8 cellular contexts compared by ENCODE assay signal in the genomic region with DNA sequence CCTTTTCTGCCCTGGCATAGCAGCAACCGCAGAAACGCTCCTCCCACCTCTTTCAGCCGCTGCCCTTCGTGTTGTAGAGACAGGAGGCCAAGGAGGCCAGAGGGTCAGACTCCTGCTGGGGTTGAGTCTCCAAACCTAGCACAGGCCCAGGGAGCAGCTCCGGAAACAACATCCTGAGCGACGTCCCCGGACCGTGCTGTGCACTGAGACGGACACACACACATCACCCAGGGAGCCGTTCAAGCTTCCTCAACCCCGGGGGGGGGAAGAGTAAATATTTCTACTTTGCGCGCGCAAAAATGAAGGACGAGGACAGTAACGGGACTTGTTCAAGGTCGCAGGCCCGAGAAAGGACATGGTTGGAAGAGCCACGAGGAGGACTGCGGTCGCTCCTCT. TPM values are rescaled to one million over a fixed set of nuclear protein-coding genes. Genes with fewer than 3 reads are reported as not detected.
A peak's percentile ranks its signal among the peaks of the same experiment; 100 is the strongest.
DNase-seq lines count a peak whose midpoint lies in the region; ATAC-seq, FAIRE-seq and TF ChIP-seq lines count a peak whose summit lies in the region.

No MANE protein-coding gene starts in this region.

- peak overlapping the region; percentile 91 for H3K9ac ChIP-seq in IMR-90 (ENCODE audit: low read depth, low read length)

- H2AK5ac ChIP-seq in IMR-90 (ENCODE audit: low read depth, low read length) = peak overlapping the region; percentile 29; the same call in 1 of the 2 replicates

- H2AK9ac ChIP-seq in IMR-90 (replicated peaks; ENCODE audit: low read depth, low read length, poor library complexity) = peak overlapping the region; percentile 90

- peak overlapping the region; percentile 6; the same call in 1 of the 2 replicates for H4K5ac ChIP-seq in IMR-90 (ENCODE audit: low read depth, low read length)

- H2BK20ac ChIP-seq in IMR-90 (ENCODE audit: low read depth, low read length) = no peak overlapping the region

- peak overlapping the region; percentile 98 for H3K4me3 ChIP-seq in AG04450 (ENCODE audit: low read depth, low read length)
- peak overlapping the region; percentile 95 for H3K4me3 ChIP-seq in IMR-90 (ENCODE audit: insufficient read depth, low read depth, low read length)
- peak overlapping the region; percentile 80 to 100 (median 96) for H3K4me3 ChIP-seq in heart right ventricle
- H3K4me3 ChIP-seq in psoas muscle = peak overlapping the region; percentile 96

- H3K14ac ChIP-seq in IMR-90 (replicated peaks; ENCODE audit: low read depth, low read length) = peak overlapping the region; percentile 9; the same call in 1 of the 2 replicates

- no peak overlapping the region for H3K18ac ChIP-seq in IMR-90 (ENCODE audit: low read depth, low read length)

- H3K4me1 ChIP-seq in IMR-90 (ENCODE audit: control insufficient read depth, insufficient read depth, low read length) (peaks cover 2% of the 10 kb centered on the region), heart right ventricle (peaks cover 3 to 31% (median 21%) of the 10 kb centered on the region in 9 donors), psoas muscle (peaks cover 11% of the 10 kb centered on the region)

- no TSS peak for BruUV-seq in IMR-90 (replicated peaks; lab: Mats Ljungman, UMichigan)

- H3K79me1 ChIP-seq in IMR-90 (ENCODE audit: low read depth in 1 of 2, low read length in 2 of 2) = peaks cover 9 to 32% of the 10 kb centered on the region in 2 experiments; a peak in 3 of 4 replicates

- no peak overlapping the region for H2BK120ac ChIP-seq in IMR-90 (ENCODE audit: low read depth, low read length)

- peak overlapping the region; percentile 70 for H3K23ac ChIP-seq in IMR-90 (ENCODE audit: low read depth, low read length)

- TF ChIP-seq POLR2A in GM12892 (IDR thresholded peaks at IDR 0.05; ENCODE audit: low read depth, low read length) (no peak), IMR-90 (IDR thresholded peaks at IDR 0.05; ENCODE audit: low read depth, low read length) (no peak)

- peak overlapping the region; percentile 89 for H3K4me2 ChIP-seq in IMR-90 (ENCODE audit: low read depth, low read length)

- no peak overlapping the region for H3K56ac ChIP-seq in IMR-90 (ENCODE audit: extremely low read depth, insufficient read depth, low read length)

- no peak overlapping the region for H3K27ac ChIP-seq in AG04450 (ENCODE audit: low read depth, low read length)
- H3K27ac ChIP-seq in IMR-90 (ENCODE audit: insufficient read depth, low read length) = peak overlapping the region; percentile 75
- H3K27ac ChIP-seq in heart right ventricle = peak overlapping the region in 9 of 10 donors; percentile 72 to 93 (median 84)
- H3K27ac ChIP-seq in psoas muscle = peak overlapping the region; percentile 68

- H2BK5ac ChIP-seq in IMR-90 (ENCODE audit: low read depth, low read length, poor library complexity, severe bottlenecking) = no peak overlapping the region

- DNase-seq in AG04450 (ENCODE audit: low read depth, low spot score) = no peak
- peak; percentile 37 for DNase-seq in GM12892 (ENCODE audit: insufficient read length)
- DNase-seq in IMR-90 = no peak
- peak; percentile 17 for DNase-seq in activated naive CD4-positive, alpha-beta T cell treated with anti-CD3 and anti-CD28 coated beads, Interleukin-2, amount 50 U/mL, for 16 hours
- peak; percentile 14 to 18 for DNase-seq in heart right ventricle
- DNase-seq in psoas muscle = no peak
- DNase-seq in NCI-H2029 (lab: John Stamatoyannopoulos, UW) = no peak

- intact Hi-C loops in IMR-90 (cut with micrococcal nuclease) (no loop called here), heart right ventricle (cut with DNase I) (no loop called here), psoas muscle (cut with DNase I) (no loop called here)

- TF ChIP-seq RAD21 in IMR-90 (IDR thresholded peaks at IDR 0.05; ENCODE audit: low read length) = no peak

- POLR2A ChIA-PET in AG04450 (lab: Yijun Ruan, JAX) (interaction anchor here (0.6 kb wide), 1 partner anchor 260 kb away, joined by 3 read pairs; no protein-coding TSS in a partner anchor), IMR-90 (lab: Charles Lee; ENCODE audit: unreplicated experiment) (interaction anchor here (0.7 kb wide), 1 partner anchor 55 kb away, joined by 3 read pairs; the partner anchor contains the start of gene ZNF134)

- H3K9me1 ChIP-seq in IMR-90 (ENCODE audit: insufficient read depth, low read length) = no peaks in the 10 kb centered on the region

- H3K27me3 ChIP-seq in AG04450 (ENCODE audit: control insufficient read depth, insufficient read depth, low read length) (no peaks in the 10 kb centered on the region), IMR-90 (ENCODE audit: control insufficient read depth, insufficient read depth, low read length) (no peaks in the 10 kb centered on the region), heart right ventricle (no peaks in the 10 kb centered on the region), psoas muscle (ENCODE audit: insufficient read depth in 3 of 3, low read length in 2 of 3) (no peaks in the 10 kb centered on the region)

- H3K9me3 ChIP-seq in AG04450 (ENCODE audit: control insufficient read depth, insufficient read depth, low read length) (peaks cover 32% of the 10 kb centered on the region), IMR-90 (ENCODE audit: control insufficient read depth, insufficient read depth, low read length) (peaks cover 14% of the 10 kb centered on the region), heart right ventricle (peaks cover 0 to 63% (median 5%) of the 10 kb centered on the region in 11 donors), psoas muscle (peaks cover 21% of the 10 kb centered on the region)

- no peak overlapping the region for H2BK15ac ChIP-seq in IMR-90 (ENCODE audit: low read depth, low read length)

- in situ Hi-C loops in IMR-90 (cut with MboI; ENCODE audit: low sequenced_read_pairs) = no loop called here

- H4K91ac ChIP-seq in IMR-90 (ENCODE audit: insufficient read depth, low read depth, low read length) = no peak overlapping the region

- no peak overlapping the region for H3K4ac ChIP-seq in IMR-90 (ENCODE audit: low read depth, low read length)

- H4K8ac ChIP-seq in IMR-90 (ENCODE audit: low read depth in 2 of 2, low read length in 2 of 2) = peak overlapping the region in 1 of 2 experiments; percentile 0; a peak in 2 of 4 replicates

- no CpG with 5 or more reads among the region's 22 CpGs for WGBS in IMR-90 (ENCODE audit: extremely low coverage in 2 of 2, insufficient read length in 1 of 2), 2 experiments
- WGBS in heart right ventricle, 2 donors = 0 to 1% methylated on average over 22 of the region's 22 CpGs
- 0 to 1% (median 0%) methylated on average over 22 of the region's 22 CpGs for WGBS in psoas muscle, 3 donors

- dilution Hi-C loops in IMR-90 (cut with HindIII; ENCODE audit: low sequenced_read_pairs, unreplicated experiment) = no loop called here

- peaks cover 19% of the 10 kb centered on the region for H3K36me3 ChIP-seq in IMR-90 (ENCODE audit: control insufficient read depth, insufficient read depth, low read length)
- peaks cover 0 to 29% (median 24%) of the 10 kb centered on the region in 9 donors for H3K36me3 ChIP-seq in heart right ventricle
- peaks cover 6 to 22% of the 10 kb centered on the region in 2 donors for H3K36me3 ChIP-seq in psoas muscle (ENCODE audit: insufficient read depth in 1 of 2, low read depth in 1 of 2)

- no peaks in the 10 kb centered on the region for H4K20me1 ChIP-seq in IMR-90 (ENCODE audit: insufficient read depth, low read length)

- FAIRE-seq in GM12892 (lab: Jason Lieb, UNC) = peak; percentile 86

- H2AFZ ChIP-seq in IMR-90 (replicated peaks; ENCODE audit: low read length, poor library complexity) = peak overlapping the region; percentile 97

- ATAC-seq in IMR-90 (ENCODE audit: low read depth) = peak; percentile 55
- peak; percentile 21 to 71 (median 50) for ATAC-seq in heart right ventricle
- ATAC-seq in psoas muscle = peak; percentile 31 to 38 (median 33)
- ATAC-seq in HG02970 (IDR thresholded peaks at IDR 0.05; ENCODE audit: low FRiP score, unreplicated experiment) = no peak

- no peak for TF ChIP-seq CTCF in AG04450 (IDR thresholded peaks at IDR 0.05; ENCODE audit: low read depth, low read length)
- TF ChIP-seq CTCF in IMR-90 (conservative IDR thresholded peaks at IDR 0.05; ENCODE audit: low read depth, low read length) = no peak
- TF ChIP-seq CTCF in heart right ventricle (IDR thresholded peaks at IDR 0.05) = no peak
- TF ChIP-seq CTCF in psoas muscle (IDR thresholded peaks at IDR 0.05) = no peak

- CTCF ChIA-PET in AG04450 (lab: Charles Lee) (no interaction called here), IMR-90 (lab: Yijun Ruan, JAX) (no interaction called here)

RNA-seq across cellular contexts. Expression of gene ZNF550, which starts 0.7 kb away (rescaled TPM):
- polyA plus RNA-seq in AG04450 (2011; rRNA removed) (6.8 and 8.2 TPM in 2 replicates), IMR-90 (2012; rRNA removed) (4.2 and 5.7 TPM in 2 replicates), heart right ventricle (1 to 10 TPM; 3.3 to 6.7 TPM), psoas muscle (1 to 10 TPM; 1.5 to 5.0 (median 2.9) TPM)
- polyA minus RNA-seq in AG04450 (2011; rRNA and poly(A)+ RNA removed) = 11.0 and 11.2 TPM in 2 replicates
- polyA plus RNA-seq in GM12892 (2012; ENCODE audit: missing spikeins) = 6.0 TPM
- total RNA-seq in IMR-90 (2012; rRNA removed) (6.9 and 12.5 TPM in 2 replicates), heart right ventricle (1 to 10 TPM; 4.6 to 9.7 (median 7.5) TPM), psoas muscle (1 to 10 TPM; 2.1 to 4.9 (median 4.6) TPM)
- polyA plus RNA-seq in IMR-90 (2012; cell fraction: cytosol; rRNA removed) = 2.7 and 4.9 TPM in 2 replicates
- polyA plus RNA-seq in IMR-90 (2012; cell fraction: nucleus; rRNA removed; ENCODE audit: low replicate concordance) = 6.8 and 10.1 TPM in 2 replicates

RNA-seq across cellular contexts. Expression of gene ZNF416, which starts 19.7 kb away (rescaled TPM):
- polyA plus RNA-seq in AG04450 (2011; rRNA removed) (4.4 and 4.8 TPM in 2 replicates), IMR-90 (2012; rRNA removed) (2.3 and 2.6 TPM in 2 replicates), heart right ventricle (1 to 10 TPM; 1.7 to 3.0 TPM), psoas muscle (1 to 10 TPM; 1.9 to 2.9 (median 2.3) TPM)
- polyA minus RNA-seq in AG04450 (2011; rRNA and poly(A)+ RNA removed) = 10.0 and 10.1 TPM in 2 replicates
- 2.6 TPM for polyA plus RNA-seq in GM12892 (2012; ENCODE audit: missing spikeins)
- total RNA-seq in IMR-90 (2012; rRNA removed) (6.1 and 8.1 TPM in 2 replicates), heart right ventricle (1 to 10 TPM; 2.9 to 6.5 (median 4.6) TPM), psoas muscle (1 to 10 TPM; 2.1 to 4.0 (median 2.4) TPM)
- polyA plus RNA-seq in IMR-90 (2012; cell fraction: cytosol; rRNA removed) = 0.64 and 0.97 TPM in 2 replicates
- 0.63 and 2.4 TPM in 2 replicates for polyA plus RNA-seq in IMR-90 (2012; cell fraction: nucleus; rRNA removed; ENCODE audit: low replicate concordance)

RNA-seq across cellular contexts. Expression of gene ZIK1, which starts 24.9 kb away (rescaled TPM):
- polyA plus RNA-seq in AG04450 (2011; rRNA removed) = 4.3 and 4.5 TPM in 2 replicates
- polyA minus RNA-seq in AG04450 (2011; rRNA and poly(A)+ RNA removed) = 6.1 and 6.6 TPM in 2 replicates
- polyA plus RNA-seq in GM12892 (2012; ENCODE audit: missing spikeins) = 2.8 TPM
- total RNA-seq in IMR-90 (2012; rRNA removed) = 9.2 and 11.8 TPM in 2 replicates
- polyA plus RNA-seq in IMR-90 (2012; rRNA removed) = 3.5 and 4.1 TPM in 2 replicates
- 3.1 and 4.9 TPM in 2 replicates for polyA plus RNA-seq in IMR-90 (2012; cell fraction: cytosol; rRNA removed)
- polyA plus RNA-seq in IMR-90 (2012; cell fraction: nucleus; rRNA removed; ENCODE audit: low replicate concordance) = 3.4 and 5.2 TPM in 2 replicates
- total RNA-seq in heart right ventricle = 1 to 10 TPM; 2.7 to 5.4 (median 4.5) TPM
- polyA plus RNA-seq in heart right ventricle = 1 to 10 TPM; 1.2 to 3.7 TPM
- 1 to 10 TPM in 2 of 4 donors, under 1 TPM in 2; 0.74 to 2.9 (median 1.3) TPM for total RNA-seq in psoas muscle
- polyA plus RNA-seq in psoas muscle = 1 to 10 TPM in 2 of 3 donors, under 1 TPM in 1; 0.72 to 4.4 (median 2.5) TPM

RNA-seq across cellular contexts. Expression of gene ZNF549, which starts 31.9 kb away (rescaled TPM):
- polyA plus RNA-seq in AG04450 (2011; rRNA removed) (5.0 and 5.8 TPM in 2 replicates), IMR-90 (2012; rRNA removed) (2.1 and 2.4 TPM in 2 replicates), heart right ventricle (1 to 10 TPM; 2.1 to 2.9 TPM), psoas muscle (1 to 10 TPM; 1.4 to 4.6 (median 2.6) TPM)
- polyA minus RNA-seq in AG04450 (2011; rRNA and poly(A)+ RNA removed) = 6.0 and 7.8 TPM in 2 replicates
- 3.4 TPM for polyA plus RNA-seq in GM12892 (2012; ENCODE audit: missing spikeins)
- total RNA-seq in IMR-90 (2012; rRNA removed) (6.9 and 8.6 TPM in 2 replicates), heart right ventricle (1 to 10 TPM; 3.0 to 5.1 (median 3.8) TPM), psoas muscle (1 to 10 TPM; 1.5 to 4.0 (median 2.3) TPM)
- 0.46 and 0.67 TPM in 2 replicates for polyA plus RNA-seq in IMR-90 (2012; cell fraction: cytosol; rRNA removed)
- 0.81 and 5.2 TPM in 2 replicates for polyA plus RNA-seq in IMR-90 (2012; cell fraction: nucleus; rRNA removed; ENCODE audit: low replicate concordance)

RNA-seq across cellular contexts. Expression of gene ZNF530, which starts 40.7 kb away (rescaled TPM):
- polyA plus RNA-seq in AG04450 (2011; rRNA removed) = 1.3 and 1.5 TPM in 2 replicates
- polyA minus RNA-seq in AG04450 (2011; rRNA and poly(A)+ RNA removed) = 1.4 and 2.3 TPM in 2 replicates
- polyA plus RNA-seq in GM12892 (2012; ENCODE audit: missing spikeins) = 4.0 TPM
- total RNA-seq in IMR-90 (2012; rRNA removed) = 4.4 and 6.6 TPM in 2 replicates
- polyA plus RNA-seq in IMR-90 (2012; rRNA removed) = 2.9 and 3.0 TPM in 2 replicates
- 1.9 and 4.0 TPM in 2 replicates for polyA plus RNA-seq in IMR-90 (2012; cell fraction: cytosol; rRNA removed)
- 1.8 and 4.4 TPM in 2 replicates for polyA plus RNA-seq in IMR-90 (2012; cell fraction: nucleus; rRNA removed; ENCODE audit: low replicate concordance)
- total RNA-seq in heart right ventricle = 1 to 10 TPM; 3.2 to 5.6 (median 4.4) TPM
- polyA plus RNA-seq in heart right ventricle = 1 to 10 TPM; 4.7 to 5.8 TPM
- 1 to 10 TPM in 3 of 4 donors, under 1 TPM in 1; 0.81 to 2.9 (median 2.0) TPM for total RNA-seq in psoas muscle
- polyA plus RNA-seq in psoas muscle = 10 to 100 TPM in 1 of 3 donors, 1 to 10 TPM in 2; 1.7 to 11.7 (median 2.4) TPM

Comparison
In these comparisons a context has a peak if more than half of its experiments do, and no peak if none do; other contexts are left out.
1. DNase-seq: peak in GM12892 (single experiment), activated naive CD4-positive, alpha-beta T cell treated with anti-CD3 and anti-CD28 coated beads, Interleukin-2, amount 50 U/mL, for 16 hours (single experiment) and heart right ventricle (2 of 2); none in AG04450 (single experiment), IMR-90 (single experiment), psoas muscle (0 of 2) and NCI-H2029 (single experiment).
2. Peak in every context shown above with its lines, with median percentiles within 50 percentile points of each other: H3K4me3 ChIP-seq.